17 cellular contexts compared by ENCODE assay signal in the genomic region with DNA sequence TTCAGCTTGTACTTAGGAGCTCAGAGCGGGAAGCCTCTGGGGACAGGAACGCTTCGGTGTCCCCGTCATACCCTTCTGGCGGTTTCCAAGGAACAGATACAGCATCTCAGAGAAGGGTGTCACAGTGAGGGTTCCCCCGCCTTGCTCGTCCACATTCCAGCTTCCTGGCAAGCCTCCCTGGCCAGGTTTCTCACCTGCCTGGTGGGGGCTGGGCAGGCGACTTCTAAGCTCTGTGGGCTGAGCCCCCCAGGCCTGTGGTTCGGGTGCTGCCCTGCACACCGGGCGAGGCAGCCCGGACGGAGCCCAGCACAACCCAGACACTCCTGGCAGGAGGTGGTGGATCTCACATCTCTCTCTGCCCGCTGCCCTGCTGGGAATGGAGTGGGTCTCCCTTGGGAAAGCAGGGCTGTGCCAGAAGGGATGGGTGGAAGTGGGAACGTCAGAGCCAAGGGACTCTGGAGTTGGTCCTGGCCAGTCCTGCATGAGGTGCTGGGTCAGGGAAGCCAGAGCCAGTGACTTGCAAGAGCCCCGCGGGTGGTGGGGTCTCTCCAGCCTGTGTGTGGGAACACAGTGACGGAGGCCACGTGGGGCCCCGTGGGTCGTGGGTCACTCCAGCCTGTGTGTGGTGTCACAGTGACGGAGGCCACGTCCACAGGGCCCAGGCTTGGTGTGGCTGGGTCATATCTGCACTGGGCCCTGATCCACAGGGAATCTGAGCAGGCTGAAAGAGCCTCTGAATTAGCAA. TPM values are rescaled to one million over a fixed set of nuclear protein-coding genes. Genes with fewer than 3 reads are reported as not detected.
DNase-seq lines count a peak whose midpoint lies in the region; ATAC-seq and TF ChIP-seq lines count a peak whose summit lies in the region.
"Had no signal": no experiment of that assay in that cellular context is flagged by ENCODE, and none has a peak within 500 bp of the region (broad histone marks: within the 10 kb centered on the region; RNA-seq: fewer than 3 reads in every experiment).

No MANE protein-coding gene starts in this region.

- no CpG with 5 or more reads among the region's 23 CpGs for WGBS in neuronal stem cell (ENCODE audit: extremely low coverage in 2 of 2, insufficient read length in 2 of 2, insufficient replicate concordance in 1 of 2), 2 donors
- WGBS in body of pancreas, 2 donors, result 73 to 83% methylated on average over 9 to 22 of the region's 23 CpGs

- no peaks in the 10 kb centered on the region for H3K79me1 ChIP-seq in neuronal stem cell (ENCODE audit: low read depth, low read length)

- H4K91ac ChIP-seq in neuronal stem cell (ENCODE audit: low read depth, low read length, poor library complexity), result no peak overlapping the region

- no peak overlapping the region for H3K27ac Mint-ChIP-seq in stimulated activated naive CD8-positive, alpha-beta T cell treated with anti-CD3 and anti-CD28 coated beads, Interleukin-15, amount 100 ng/mL, for 72 hours
- H3K27ac Mint-ChIP-seq: CD4-positive, alpha-beta memory T cell had no signal

- H3K27ac ChIP-seq in right atrium auricular region, result no peak overlapping the region
- H3K27ac ChIP-seq in neuronal stem cell (replicated peaks; ENCODE audit: low read length), result no peak overlapping the region
- H3K27ac ChIP-seq in body of pancreas, result no peak overlapping the region

- H3K9me3 Mint-ChIP-seq in stimulated activated naive CD8-positive, alpha-beta T cell treated with anti-CD3 and anti-CD28 coated beads, Interleukin-15, amount 100 ng/mL, for 72 hours, result no peaks in the 10 kb centered on the region

- H3K27me3 ChIP-seq in right atrium auricular region (no peaks in the 10 kb centered on the region), neuronal stem cell (ENCODE audit: control insufficient read depth in 3 of 3, insufficient read depth in 3 of 3, low read depth in 1 of 3, low read length in 3 of 3) (no peaks in the 10 kb centered on the region), body of pancreas (no peaks in the 10 kb centered on the region)
- H3K27me3 ChIP-seq: BE2C had no signal

- no peak for TF ChIP-seq POLR2A in body of pancreas (IDR thresholded peaks at IDR 0.05)

- H3K4me1 ChIP-seq in right atrium auricular region (no peaks in the 10 kb centered on the region), neuronal stem cell (ENCODE audit: control insufficient read depth in 2 of 2, insufficient read depth in 1 of 2, low read depth in 1 of 2, low read length in 2 of 2) (peaks cover 0 to 3% of the 10 kb centered on the region in 2 donors), body of pancreas (peaks cover 8% of the 10 kb centered on the region)
- H3K4me1 ChIP-seq: BE2C had no signal

- TF ChIP-seq CTCF in right atrium auricular region (IDR thresholded peaks at IDR 0.05) (no peak), body of pancreas (IDR thresholded peaks at IDR 0.05) (no peak)

- in situ Hi-C loops in KBM-7 (cut with MboI; ENCODE audit: low pct_unique_long_range_greater_than_20kb, low sequenced_read_pairs), result no loop called here

- no peaks in the 10 kb centered on the region for H3K4me1 Mint-ChIP-seq in stimulated activated naive CD8-positive, alpha-beta T cell treated with anti-CD3 and anti-CD28 coated beads, Interleukin-15, amount 100 ng/mL, for 72 hours
- H3K4me1 Mint-ChIP-seq: CD4-positive, alpha-beta memory T cell had no signal

- H3K9ac ChIP-seq in neuronal stem cell (ENCODE audit: low read depth, low read length, poor library complexity), result no peak overlapping the region

- H2BK120ac ChIP-seq in neuronal stem cell (ENCODE audit: low read depth, low read length), result no peak overlapping the region

- ATAC-seq in left ventricle myocardium superior (no peak), body of pancreas (no peak)
- peak; percentile 32 for ATAC-seq in stimulated activated naive CD8-positive, alpha-beta T cell treated with anti-CD3 and anti-CD28 coated beads, Interleukin-15, amount 100 ng/mL, for 72 hours
- ATAC-seq: HCT116 had no signal

- H2AK5ac ChIP-seq in neuronal stem cell (ENCODE audit: low read depth, low read length), result peak overlapping the region; percentile 71

- H3K36me3 ChIP-seq in right atrium auricular region (no peaks in the 10 kb centered on the region), neuronal stem cell (replicated peaks in 1 of 2; ENCODE audit: control insufficient read depth in 2 of 2, insufficient read depth in 2 of 2, low read length in 2 of 2) (no peaks in the 10 kb centered on the region), body of pancreas (replicated peaks in 1 of 2; ENCODE audit: insufficient read depth in 1 of 2, low read depth in 2 of 2) (no peaks in the 10 kb centered on the region)
- H3K36me3 ChIP-seq: BE2C had no signal

- no peak overlapping the region for H3K23ac ChIP-seq in neuronal stem cell (ENCODE audit: low read depth, low read length, poor library complexity)

- peaks cover 7% of the 10 kb centered on the region for H3K27me3 Mint-ChIP-seq in stimulated activated naive CD8-positive, alpha-beta T cell treated with anti-CD3 and anti-CD28 coated beads, Interleukin-15, amount 100 ng/mL, for 72 hours

- no peak overlapping the region for H3K4me3 ChIP-seq in right atrium auricular region
- no peak overlapping the region for H3K4me3 ChIP-seq in neuronal stem cell (ENCODE audit: low read length in 2 of 2)
- no peak overlapping the region for H3K4me3 ChIP-seq in body of pancreas

- H3K14ac ChIP-seq in neuronal stem cell (ENCODE audit: low read length), result peak overlapping the region; percentile 87

- H2BK12ac ChIP-seq in neuronal stem cell (ENCODE audit: low read length), result no peak overlapping the region

- no peak overlapping the region for H2BK5ac ChIP-seq in neuronal stem cell (ENCODE audit: low read length)

- DNase-seq in left ventricle myocardium superior (peak; percentile 28), right atrium auricular region (ENCODE audit: low spot score) (no peak), neuronal stem cell (ENCODE audit: low spot score) (no peak), KBM-7 (no peak), COR-L47 (lab: John Stamatoyannopoulos, UW) (no peak), body of pancreas (no peak)
- DNase-seq in stimulated activated naive CD8-positive, alpha-beta T cell treated with anti-CD3 and anti-CD28 coated beads, Interleukin-15, amount 100 ng/mL, for 72 hours, result no peak
- DNase-seq: ACHN; BE2C; CD4-positive, alpha-beta memory T cell; DMS153; DMS79 treated with DMSO at 0.1 percent for 48 hours; EL; GDM1; KG1 had no signal

- H2BK15ac ChIP-seq in neuronal stem cell (ENCODE audit: low read length), result no peak overlapping the region

- no peak overlapping the region for H3K4ac ChIP-seq in neuronal stem cell (ENCODE audit: low read length)

- H4K8ac ChIP-seq in neuronal stem cell (ENCODE audit: low read depth, low read length), result peak overlapping the region; percentile 74

- no peaks in the 10 kb centered on the region for H3K9me3 ChIP-seq in right atrium auricular region
- no peaks in the 10 kb centered on the region for H3K9me3 ChIP-seq in neuronal stem cell (replicated peaks in 1 of 2; ENCODE audit: control insufficient read depth in 2 of 2, insufficient read depth in 1 of 2, low read depth in 1 of 2, low read length in 2 of 2)
- no peaks in the 10 kb centered on the region for H3K9me3 ChIP-seq in body of pancreas
- H3K9me3 ChIP-seq: BE2C had no signal

- peak overlapping the region; percentile 67 for H3K18ac ChIP-seq in neuronal stem cell (ENCODE audit: low read length)

- intact Hi-C loops in left ventricle myocardium superior (cut with micrococcal nuclease), result no loop called here
- intact Hi-C loops in body of pancreas (cut with DNase I), result no loop called here

- no peak overlapping the region for H3K4me2 ChIP-seq in neuronal stem cell (ENCODE audit: insufficient read depth, low read length, poor library complexity, severe bottlenecking)

- H2AFZ ChIP-seq in neuronal stem cell (ENCODE audit: low read length), result no peak overlapping the region

- no peak overlapping the region for H3K4me3 Mint-ChIP-seq in stimulated activated naive CD8-positive, alpha-beta T cell treated with anti-CD3 and anti-CD28 coated beads, Interleukin-15, amount 100 ng/mL, for 72 hours
- H3K4me3 Mint-ChIP-seq: CD4-positive, alpha-beta memory T cell had no signal

RNA-seq across cellular contexts. Expression of a gene that starts 47.7 kb away (rescaled TPM):
- total RNA-seq in left ventricle myocardium superior, result 18.7 TPM
- total RNA-seq in right atrium auricular region, result 10 to 100 TPM; 10.8 to 31.7 TPM
- polyA plus RNA-seq in neuronal stem cell (2013, experiment 1 of 2), result 0.20 TPM
- 0.11 TPM for polyA plus RNA-seq in neuronal stem cell (2013, experiment 2 of 2)
- total RNA-seq in body of pancreas, result 10 to 100 TPM; 22.7 to 31.4 TPM
- total RNA-seq: A172; CD4-positive, alpha-beta memory T cell had no signal
- polyA plus RNA-seq: CD4-positive, alpha-beta memory T cell had no signal
